Comparison of ENCODE assay signal across 28 cellular contexts in genomic region chr7:28375729-28376128, GRCh38. TPM values are rescaled to one million over a fixed set of nuclear protein-coding genes. Genes with fewer than 3 reads are reported as not detected.
"Had no signal": no experiment of that assay in that cellular context is flagged by ENCODE, and none has a peak within 500 bp of the region (broad histone marks: within the 10 kb centered on the region; RNA-seq: fewer than 3 reads in every experiment).

No MANE protein-coding gene starts in this region.

- H3K9me3 ChIP-seq: ovary, psoas muscle, stomach, thoracic aorta, thyroid gland, tibial nerve, upper lobe of left lung, vagina had no signal

- H3K4me1 Mint-ChIP-seq: naive thymus-derived CD4-positive, alpha-beta T cell; natural killer cell; nephron; neural progenitor cell; stimulated activated effector memory CD8-positive, alpha-beta T cell treated with anti-CD3 and anti-CD28 coated beads, Interleukin-12 subunit alpha, Interleukin-12 subunit beta, amount 100 ng/mL, for 72 hours; stimulated activated naive B cell treated with anti-CD40 and anti-IgM and Interleukin-4, amounts not matched to agents 10 μg/mL and 1 μg/mL and 100 μg/mL, for 72 hours had no signal

- H3K4me1 ChIP-seq: neural progenitor cell, parathyroid adenoma, psoas muscle, stomach, tibial nerve, upper lobe of left lung, vagina had no signal

- H3K27me3 ChIP-seq: neural progenitor cell, ovary, stomach, thyroid gland, tibial nerve, upper lobe of left lung, vagina had no signal

- H2AFZ ChIP-seq: neural progenitor cell, parathyroid adenoma had no signal

- H3K9ac ChIP-seq: neural progenitor cell, parathyroid adenoma had no signal

- H3K36me3 Mint-ChIP-seq: naive thymus-derived CD4-positive, alpha-beta T cell; natural killer cell; neural progenitor cell; stimulated activated effector memory CD8-positive, alpha-beta T cell treated with anti-CD3 and anti-CD28 coated beads, Interleukin-12 subunit alpha, Interleukin-12 subunit beta, amount 100 ng/mL, for 72 hours; stimulated activated naive B cell treated with anti-CD40 and anti-IgM and Interleukin-4, amounts not matched to agents 10 μg/mL and 1 μg/mL and 100 μg/mL, for 72 hours had no signal

- H3K36me3 ChIP-seq: neural progenitor cell, ovary, stomach, thoracic aorta, thyroid gland, tibial nerve, upper lobe of left lung, vagina had no signal

- H3K4me3 ChIP-seq: neural progenitor cell, ovary, psoas muscle, stomach, thoracic aorta, thyroid gland, tibial nerve, upper lobe of left lung, vagina had no signal

- H3K4me3 Mint-ChIP-seq: naive thymus-derived CD4-positive, alpha-beta T cell; natural killer cell; nephron; neural progenitor cell; stimulated activated effector memory CD8-positive, alpha-beta T cell treated with anti-CD3 and anti-CD28 coated beads, Interleukin-12 subunit alpha, Interleukin-12 subunit beta, amount 100 ng/mL, for 72 hours; stimulated activated naive B cell treated with anti-CD40 and anti-IgM and Interleukin-4, amounts not matched to agents 10 μg/mL and 1 μg/mL and 100 μg/mL, for 72 hours; stimulated activated naive CD8-positive, alpha-beta T cell treated with anti-CD3 and anti-CD28 coated beads, Interleukin-15, Interleukin-2, amounts not matched to agents 100 ng/mL and 50 ng/mL, for 24 hours had no signal

- H3K79me2 ChIP-seq: parathyroid adenoma had no signal

- DNase-seq: naive thymus-derived CD4-positive, alpha-beta T cell; natural killer cell; occipital lobe; ovary; posterior cingulate gyrus; psoas muscle; right cardiac atrium; small intestine; stimulated activated CD4-positive, alpha-beta T cell treated with anti-CD3 and anti-CD28 coated beads, Interleukin-15, amount 100 ng/mL, for 24 hours; stimulated activated CD4-positive, alpha-beta T cell treated with anti-CD3 and anti-CD28 coated beads, Interleukin-2, amount 100 ng/mL, for 24 hours; stimulated activated CD4-positive, alpha-beta T cell treated with anti-CD3 and anti-CD28 coated beads, Interleukin-2, amount 100 ng/mL, for 48 hours; stimulated activated CD4-positive, alpha-beta T cell treated with anti-CD3 and anti-CD28 coated beads, Interleukin-4, amount 100 ng/mL, for 24 hours; stimulated activated naive B cell treated with anti-CD40 and anti-IgM and Interleukin-4, amounts not matched to agents 10 μg/mL and 1 μg/mL and 100 μg/mL, for 72 hours; stimulated activated naive CD4-positive, alpha-beta T cell treated with Interleukin-2 at 50 U/mL for 16 hours; stomach; thyroid gland; trophoblast cell; upper lobe of left lung had no signal

- H3K9me3 Mint-ChIP-seq: natural killer cell; nephron; neural progenitor cell; stimulated activated naive B cell treated with anti-CD40 and anti-IgM and Interleukin-4, amounts not matched to agents 10 μg/mL and 1 μg/mL and 100 μg/mL, for 72 hours; stimulated activated naive CD8-positive, alpha-beta T cell treated with anti-CD3 and anti-CD28 coated beads, Interleukin-15, Interleukin-2, amounts not matched to agents 100 ng/mL and 50 ng/mL, for 24 hours had no signal

- FAIRE-seq: small intestine had no signal

- H3K4me2 ChIP-seq: neural progenitor cell had no signal

- ATAC-seq: naive thymus-derived CD4-positive, alpha-beta T cell; natural killer cell; psoas muscle; right cardiac atrium; sciatic nerve; stimulated activated effector memory CD8-positive, alpha-beta T cell treated with anti-CD3 and anti-CD28 coated beads, Interleukin-12 subunit alpha, Interleukin-12 subunit beta, amount 100 ng/mL, for 72 hours; stimulated activated naive B cell treated with anti-CD40 and anti-IgM and Interleukin-4, amounts not matched to agents 10 μg/mL and 1 μg/mL and 100 μg/mL, for 72 hours had no signal

- H3K27ac ChIP-seq: neural progenitor cell, ovary, parathyroid adenoma, psoas muscle, stomach, thoracic aorta, thyroid gland, tibial nerve, upper lobe of left lung, vagina had no signal

- H3K27ac Mint-ChIP-seq: naive thymus-derived CD4-positive, alpha-beta T cell; natural killer cell; nephron; neural progenitor cell; progenitor cell of endocrine pancreas; stimulated activated effector memory CD8-positive, alpha-beta T cell treated with anti-CD3 and anti-CD28 coated beads, Interleukin-12 subunit alpha, Interleukin-12 subunit beta, amount 100 ng/mL, for 72 hours; stimulated activated naive B cell treated with anti-CD40 and anti-IgM and Interleukin-4, amounts not matched to agents 10 μg/mL and 1 μg/mL and 100 μg/mL, for 72 hours; stimulated activated naive CD8-positive, alpha-beta T cell treated with anti-CD3 and anti-CD28 coated beads, Interleukin-15, Interleukin-2, amounts not matched to agents 100 ng/mL and 50 ng/mL, for 24 hours had no signal

RNA-seq across cellular contexts. Expression of gene CREB5, which starts 36.6 kb away (rescaled TPM):
- polyA plus RNA-seq: naive thymus-derived CD4-positive, alpha-beta T cell had no signal
